Comparison of ENCODE assay signal across 7 cellular contexts in genomic region chr5:70901272-70901571, GRCh38. TPM values are rescaled to one million over a fixed set of nuclear protein-coding genes. Genes with fewer than 3 reads are reported as not detected.
DNase-seq lines count a peak whose midpoint lies in the region; ATAC-seq, FAIRE-seq and TF ChIP-seq lines count a peak whose summit lies in the region.
"Not testable (repeated sequence)": the region's sequence is repeated elsewhere in the genome, so short reads cannot be mapped to it uniquely, and the experiment has no call there.

No MANE protein-coding gene starts in this region.

- not testable (repeated sequence) for H3K4me2 ChIP-seq in HCT116 (ENCODE audit: low read length); HepG2 (ENCODE audit: low read depth, low read length)

- not testable (repeated sequence) for H3K27me3 ChIP-seq in HCT116 (ENCODE audit: insufficient read depth, low read length); HepG2 (ENCODE audit: control insufficient read depth in 1 of 2, insufficient read depth in 2 of 2, low read length in 2 of 2)

- no CpG with 5 or more reads among the region's 5 CpGs for WGBS in HepG2 (ENCODE audit: low lambda C conversion rate)

- not testable (repeated sequence) for TF ChIP-seq CTCF in HCT116 (IDR thresholded peaks at IDR 0.05 in 2 of 3, conservative IDR thresholded peaks at IDR 0.05 in 1 of 3; ENCODE audit: borderline replicate concordance in 1 of 3, insufficient read depth in 1 of 3, low read depth in 2 of 3, low read length in 2 of 3); HepG2 (CRISPR knock-in tag; IDR thresholded peaks at IDR 0.05)

- H3K9me3 Mint-ChIP-seq in activated T-helper 17 cell treated with anti-CD3 and anti-CD28 coated beads, Interleukin-2, amount 50 U/mL, for 72 hours: not testable (repeated sequence)

- not testable (repeated sequence) for TF ChIP-seq RAD21 in HCT116 (IDR thresholded peaks at IDR 0.05; ENCODE audit: low read depth); HepG2 (CRISPR knock-in tag; IDR thresholded peaks at IDR 0.05)

- H3K27me3 Mint-ChIP-seq in activated T-helper 17 cell treated with anti-CD3 and anti-CD28 coated beads, Interleukin-2, amount 50 U/mL, for 72 hours: not testable (repeated sequence)

- in situ Hi-C loops in HepG2 (cut with HindIII; ENCODE audit: extremely low pct_ligation_motif_present, low pct_unique_long_range_greater_than_20kb): not testable (repeated sequence)

- RAD21 ChIA-PET in HCT116 (lab: Charles Lee; ENCODE audit: low non-redundant PET in 1 of 2, low total read pairs in 2 of 2, uncharacterized antibody in 2 of 2, unreplicated experiment in 2 of 2): not testable (repeated sequence)

- H3K4me3 ChIP-seq in HCT116 (replicated peaks in 1 of 2; ENCODE audit: low read depth in 1 of 2, low read length in 2 of 2); HepG2 (replicated peaks in 1 of 3; ENCODE audit: insufficient read depth in 1 of 3, low read depth in 2 of 3, low read length in 3 of 3): not testable (repeated sequence)

- H4K20me1 ChIP-seq in HCT116 (ENCODE audit: insufficient read depth); HepG2 (ENCODE audit: insufficient read depth, low read length): not testable (repeated sequence)

- not testable (repeated sequence) for H3K27ac ChIP-seq in HCT116 (ENCODE audit: low read depth, low read length); HepG2 (ENCODE audit: extremely low read length, insufficient read depth, low read length)

- not testable (repeated sequence) for TF ChIP-seq POLR2A in HCT116 (IDR thresholded peaks at IDR 0.05; ENCODE audit: borderline replicate concordance, extremely low read depth, insufficient read depth, insufficient read length); HepG2 (IDR thresholded peaks at IDR 0.05; ENCODE audit: insufficient read depth in 1 of 2, low read depth in 2 of 2, low read length in 2 of 2)

- H3K9me2 ChIP-seq in HCT116 (ENCODE audit: insufficient read depth): not testable (repeated sequence)

- H3K4me3 Mint-ChIP-seq in activated T-helper 17 cell treated with anti-CD3 and anti-CD28 coated beads, Interleukin-2, amount 50 U/mL, for 72 hours: not testable (repeated sequence)

- H3K4me1 ChIP-seq in HCT116 (ENCODE audit: control insufficient read depth in 1 of 2, insufficient read depth in 2 of 2, low read length in 2 of 2); HepG2 (ENCODE audit: insufficient read depth, low read length): not testable (repeated sequence)

- not testable (repeated sequence) for H3K4me1 Mint-ChIP-seq in activated T-helper 17 cell treated with anti-CD3 and anti-CD28 coated beads, Interleukin-2, amount 50 U/mL, for 72 hours

- not testable (repeated sequence) for H3K9ac ChIP-seq in HCT116 (ENCODE audit: low read length); HepG2 (ENCODE audit: insufficient read depth, low read depth, low read length)

- intact Hi-C loops in HCT116 (cut with micrococcal nuclease); HepG2 (cut with micrococcal nuclease; ENCODE audit: unreplicated experiment): not testable (repeated sequence)

- H2AFZ ChIP-seq in HCT116 (ENCODE audit: low read depth, low read length, poor library complexity, severe bottlenecking); HepG2 (ENCODE audit: low read length): not testable (repeated sequence)

- POLR2A ChIA-PET in HCT116 (lab: Charles Lee); HepG2 (lab: Yijun Ruan, JAX): not testable (repeated sequence)

- H3K27ac Mint-ChIP-seq in activated T-helper 17 cell treated with anti-CD3 and anti-CD28 coated beads, Interleukin-2, amount 50 U/mL, for 72 hours: not testable (repeated sequence)

- DNase-seq in HCT116 (ENCODE audit: low read depth, low spot score); HepG2 (ENCODE audit: low spot score): not testable (repeated sequence)

- H3K36me3 ChIP-seq in HCT116 (ENCODE audit: control insufficient read depth in 1 of 2, insufficient read depth in 2 of 2, low read length in 2 of 2); HepG2 (replicated peaks in 1 of 2; ENCODE audit: control insufficient read depth in 1 of 2, insufficient read depth in 2 of 2, low read length in 2 of 2): not testable (repeated sequence)

- peak; percentile 1 for ATAC-seq in GM18520 (IDR thresholded peaks at IDR 0.05; ENCODE audit: unreplicated experiment)
- ATAC-seq in GM19455 (IDR thresholded peaks at IDR 0.05; ENCODE audit: unreplicated experiment): peak; percentile 32
- peak; percentile 36; the same call in 1 of the 2 replicates for ATAC-seq in HCT116
- ATAC-seq in HG03066 (IDR thresholded peaks at IDR 0.05; ENCODE audit: low read depth, unreplicated experiment): peak; percentile 24
- ATAC-seq in HG03575 (IDR thresholded peaks at IDR 0.05; ENCODE audit: extremely low read depth, insufficient number of reproducible peaks, low FRiP score, unreplicated experiment): peak; percentile 2
- peak; percentile 28 for ATAC-seq in activated T-helper 17 cell treated with anti-CD3 and anti-CD28 coated beads, Interleukin-2, amount 50 U/mL, for 72 hours (replicated peaks)
- ATAC-seq in HepG2: peak; percentile 67

- CTCF ChIA-PET in HCT116 (lab: Charles Lee); HepG2 (lab: Yijun Ruan, JAX; ENCODE audit: low intra/inter-chr PET ratio, low total read pairs): not testable (repeated sequence)

- peak; percentile 43 for FAIRE-seq in HepG2 (lab: Jason Lieb, UNC)

- TF ChIP-seq EP300 in HepG2 (IDR thresholded peaks at IDR 0.05; ENCODE audit: low read depth in 2 of 2, low read length in 2 of 2); HepG2 (CRISPR knock-in tag; IDR thresholded peaks at IDR 0.05; ENCODE audit: borderline replicate concordance): not testable (repeated sequence)

- not testable (repeated sequence) for H3K36me3 Mint-ChIP-seq in activated T-helper 17 cell treated with anti-CD3 and anti-CD28 coated beads, Interleukin-2, amount 50 U/mL, for 72 hours (ENCODE audit: low read depth)

- H3K79me2 ChIP-seq in HCT116 (ENCODE audit: insufficient read depth, low read length); HepG2 (ENCODE audit: insufficient read depth, low read length): not testable (repeated sequence)

- H3K9me3 ChIP-seq in HCT116 (ENCODE audit: control insufficient read depth in 1 of 2, insufficient read depth in 1 of 2, low read depth in 1 of 2, low read length in 2 of 2); HepG2 (ENCODE audit: low read length): not testable (repeated sequence)

- BruUV-seq in HCT116 (replicated peaks; lab: Mats Ljungman, UMichigan): not testable (repeated sequence)
- BruUV-seq in HepG2 (replicated peaks; lab: Mats Ljungman, UMichigan): TSS peak; percentile 79

RNA-seq across cellular contexts. Expression of gene SERF1A, which starts 0.8 kb away (rescaled TPM):
- 3.7 TPM for total RNA-seq in HCT116 (2021; ENCODE audit: unreplicated experiment)
- polyA plus RNA-seq in HCT116 (2012): not detected in 2 replicates
- 1 to 10 TPM; 3.6 to 4.5 TPM for total RNA-seq in activated T-helper 17 cell treated with anti-CD3 and anti-CD28 coated beads, Interleukin-2, amount 50 U/mL, for 72 hours
- 0.55 and 1.8 TPM in 2 replicates for total RNA-seq in HepG2 (2016; rRNA removed; fragmentation: Illumina TruSeq; extraction: Trizol)
- total RNA-seq in HepG2 (2016; cell fraction: cytosol; rRNA removed; fragmentation: Illumina TruSeq; extraction: Trizol; ENCODE audit: low read depth): 5.7 and 8.3 TPM in 2 replicates
- total RNA-seq in HepG2 (2016; cell fraction: insoluble cytoplasmic fraction; rRNA removed; fragmentation: Illumina TruSeq; extraction: Trizol): 0.48 and 3.6 TPM in 2 replicates
- 2.0 and 2.6 TPM in 2 replicates for total RNA-seq in HepG2 (2016; cell fraction: membrane; rRNA removed; fragmentation: Illumina TruSeq; extraction: Trizol)
- 2.8 and 4.2 TPM in 2 replicates for total RNA-seq in HepG2 (2016; cell fraction: nucleus; rRNA removed; fragmentation: Illumina TruSeq; extraction: Trizol)
- polyA plus RNA-seq in HepG2 (2011; rRNA removed): 1.4 and 1.7 TPM in 2 replicates
- 0.74 and 0.85 TPM in 2 replicates for polyA plus RNA-seq in HepG2 (2011; cell fraction: cytosol; rRNA removed)
- polyA plus RNA-seq in HepG2 (2011; cell fraction: nucleus; rRNA removed): 3.0 TPM in 1 of 2 replicates, not detected in the other
- 0.72 and 4.2 TPM in 2 replicates for polyA plus RNA-seq in HepG2 (2012)
- polyA plus RNA-seq in HepG2 (2016; cell fraction: cytosol; fragmentation: Illumina TruSeq; extraction: Trizol; ENCODE audit: low read depth): 4.3 and 8.4 TPM in 2 replicates
- polyA plus RNA-seq in HepG2 (2016; cell fraction: insoluble cytoplasmic fraction; fragmentation: Illumina TruSeq; extraction: Trizol; ENCODE audit: low read depth): 1.1 and 1.4 TPM in 2 replicates
- 2.2 and 4.0 TPM in 2 replicates for polyA plus RNA-seq in HepG2 (2016; cell fraction: membrane; fragmentation: Illumina TruSeq; extraction: Trizol; ENCODE audit: low read depth)
- 0.92 and 3.2 TPM in 2 replicates for polyA plus RNA-seq in HepG2 (2016; cell fraction: nucleus; fragmentation: Illumina TruSeq; extraction: Trizol; ENCODE audit: insufficient read depth, low read depth)
- 0.68 and 1.8 TPM in 2 replicates for polyA minus RNA-seq in HepG2 (2011; rRNA and poly(A)+ RNA removed; ENCODE audit: low replicate concordance)
- polyA minus RNA-seq in HepG2 (2011; cell fraction: cytosol; rRNA and poly(A)+ RNA removed): 0.99 and 3.8 TPM in 2 replicates
- polyA minus RNA-seq in HepG2 (2011; cell fraction: nucleus; rRNA and poly(A)+ RNA removed): 6.0 and 7.7 TPM in 2 replicates

RNA-seq across cellular contexts. Expression of gene SMN1, which starts 23.7 kb away (rescaled TPM):
- total RNA-seq in HCT116 (2021; ENCODE audit: unreplicated experiment) (73.1 TPM), HepG2 (2016; rRNA removed; fragmentation: Illumina TruSeq; extraction: Trizol) (64.4 and 85.0 TPM in 2 replicates)
- 35.4 and 45.9 TPM in 2 replicates for polyA plus RNA-seq in HCT116 (2012)
- total RNA-seq in activated T-helper 17 cell treated with anti-CD3 and anti-CD28 coated beads, Interleukin-2, amount 50 U/mL, for 72 hours: 10 to 100 TPM; 51.7 to 53.8 TPM
- 17.2 and 18.0 TPM in 2 replicates for total RNA-seq in HepG2 (2016; cell fraction: cytosol; rRNA removed; fragmentation: Illumina TruSeq; extraction: Trizol; ENCODE audit: low read depth)
- 61.7 and 74.1 TPM in 2 replicates for total RNA-seq in HepG2 (2016; cell fraction: insoluble cytoplasmic fraction; rRNA removed; fragmentation: Illumina TruSeq; extraction: Trizol)
- 18.2 and 20.1 TPM in 2 replicates for total RNA-seq in HepG2 (2016; cell fraction: membrane; rRNA removed; fragmentation: Illumina TruSeq; extraction: Trizol)
- total RNA-seq in HepG2 (2016; cell fraction: nucleus; rRNA removed; fragmentation: Illumina TruSeq; extraction: Trizol): 40.8 and 52.8 TPM in 2 replicates
- polyA plus RNA-seq in HepG2 (2011; rRNA removed): 41.4 and 51.5 TPM in 2 replicates
- 16.6 and 19.3 TPM in 2 replicates for polyA plus RNA-seq in HepG2 (2011; cell fraction: cytosol; rRNA removed)
- 16.8 and 18.8 TPM in 2 replicates for polyA plus RNA-seq in HepG2 (2011; cell fraction: nucleus; rRNA removed)
- 32.3 and 43.1 TPM in 2 replicates for polyA plus RNA-seq in HepG2 (2012)
- 6.1 and 8.2 TPM in 2 replicates for polyA plus RNA-seq in HepG2 (2016; cell fraction: cytosol; fragmentation: Illumina TruSeq; extraction: Trizol; ENCODE audit: low read depth)
- 102 TPM in 2 replicates for polyA plus RNA-seq in HepG2 (2016; cell fraction: insoluble cytoplasmic fraction; fragmentation: Illumina TruSeq; extraction: Trizol; ENCODE audit: low read depth)
- polyA plus RNA-seq in HepG2 (2016; cell fraction: membrane; fragmentation: Illumina TruSeq; extraction: Trizol; ENCODE audit: low read depth): 15.2 and 16.0 TPM in 2 replicates
- polyA plus RNA-seq in HepG2 (2016; cell fraction: nucleus; fragmentation: Illumina TruSeq; extraction: Trizol; ENCODE audit: insufficient read depth, low read depth): 58.1 and 58.2 TPM in 2 replicates
- polyA minus RNA-seq in HepG2 (2011; rRNA and poly(A)+ RNA removed; ENCODE audit: low replicate concordance): 9.8 and 23.7 TPM in 2 replicates
- 7.9 and 15.0 TPM in 2 replicates for polyA minus RNA-seq in HepG2 (2011; cell fraction: cytosol; rRNA and poly(A)+ RNA removed)
- polyA minus RNA-seq in HepG2 (2011; cell fraction: nucleus; rRNA and poly(A)+ RNA removed): 48.5 and 53.6 TPM in 2 replicates

Comparison
In these comparisons a context has a peak if more than half of its experiments do, and no peak if none do; other contexts are left out.
1. ATAC-seq: peak in every context shown above with its lines; median percentile 67 in HepG2; 36 in HCT116; 32 in GM19455; 28 in activated T-helper 17 cell treated with anti-CD3 and anti-CD28 coated beads, Interleukin-2, amount 50 U/mL, for 72 hours; 24 in HG03066; 2 in HG03575; 1 in GM18520.